Comparison of ENCODE assay signal across 8 cellular contexts in the genomic region with DNA sequence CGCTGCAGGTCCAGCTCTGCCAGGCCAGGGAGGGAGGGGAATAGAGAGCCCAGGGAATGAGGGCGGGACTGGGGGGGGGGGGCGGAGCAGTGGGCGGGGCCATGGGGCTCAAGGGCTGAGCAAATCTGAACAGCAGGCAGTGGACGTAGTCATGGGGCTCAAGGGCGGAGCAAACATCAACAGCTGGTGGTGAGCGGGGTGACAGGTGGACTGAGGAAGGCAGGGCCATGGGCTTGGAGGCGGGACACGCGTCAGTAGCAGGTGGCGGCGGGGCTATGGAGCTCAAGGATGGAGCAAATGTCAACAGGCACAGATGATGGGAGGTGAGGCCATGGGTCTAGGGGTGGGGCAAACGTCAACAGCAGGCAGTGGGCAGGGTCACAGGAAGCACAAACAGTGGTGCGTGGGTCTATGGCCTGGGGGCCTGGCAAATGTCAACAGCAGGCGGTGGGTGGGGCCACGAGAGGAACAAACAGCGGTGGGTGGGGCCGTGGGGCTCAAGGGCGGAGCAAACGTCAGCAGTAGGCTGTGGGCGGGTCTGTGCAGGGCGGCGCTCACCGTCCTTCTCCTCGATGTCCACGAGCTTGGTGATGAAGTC. TPM values are rescaled to one million over a fixed set of nuclear protein-coding genes. Genes with fewer than 3 reads are reported as not detected.
DNase-seq lines count a peak whose midpoint lies in the region; ATAC-seq, FAIRE-seq and TF ChIP-seq lines count a peak whose summit lies in the region.
"Not testable (repeated sequence)": the region's sequence is repeated elsewhere in the genome, so short reads cannot be mapped to it uniquely, and the experiment has no call there.

No MANE protein-coding gene starts in this region.

- in situ Hi-C loops in HepG2 (cut with HindIII; ENCODE audit: extremely low pct_ligation_motif_present, low pct_unique_long_range_greater_than_20kb) = not testable (repeated sequence)

- H3K4me1 ChIP-seq in HepG2 (ENCODE audit: insufficient read depth, low read length) = peaks cover 32% of the 10 kb centered on the region

- not testable (repeated sequence) for H2AFZ ChIP-seq in HepG2 (ENCODE audit: low read length)

- WGBS in HepG2 (ENCODE audit: low lambda C conversion rate) = 12% methylated on average over 12 of the region's 26 CpGs

- BruUV-seq in HepG2 (replicated peaks; lab: Mats Ljungman, UMichigan) = not testable (repeated sequence)

- intact Hi-C loops in HepG2 (cut with micrococcal nuclease; ENCODE audit: unreplicated experiment) = not testable (repeated sequence)

- not testable (repeated sequence) for H3K9me3 ChIP-seq in HepG2 (ENCODE audit: low read length)

- not testable (repeated sequence) for FAIRE-seq in HepG2 (lab: Jason Lieb, UNC)

- H3K27ac ChIP-seq in HepG2 (ENCODE audit: extremely low read length, insufficient read depth, low read length) = not testable (repeated sequence)

- POLR2A ChIA-PET in HepG2 (lab: Yijun Ruan, JAX) = interaction anchor here (0.6 to 0.9 kb wide), 4 partner anchors 17 to 42 kb away, joined by 3 to 4 read pairs (median 3); no protein-coding TSS in a partner anchor

- H3K79me2 ChIP-seq in HepG2 (ENCODE audit: insufficient read depth, low read length) = not testable (repeated sequence)

- not testable (repeated sequence) for H4K20me1 ChIP-seq in HepG2 (ENCODE audit: insufficient read depth, low read length)

- peak; percentile 62 for ATAC-seq in GM19452 (IDR thresholded peaks at IDR 0.05; ENCODE audit: unreplicated experiment)
- ATAC-seq in HG03439 (IDR thresholded peaks at IDR 0.05; ENCODE audit: unreplicated experiment) = peak; percentile 55
- peak; percentile 85 for ATAC-seq in HepG2

- peak; percentile 93 for DNase-seq in Ammon's horn (ENCODE audit: low spot score)
- DNase-seq in NCI-H82 (lab: John Stamatoyannopoulos, UW) = peak; percentile 98
- DNase-seq in activated CD8-positive, alpha-beta memory T cell treated with anti-CD3 and anti-CD28 coated beads for 1 hour (ENCODE audit: extremely low read depth in 1 of 2, low read depth in 1 of 2) = peak; percentile 50 to 70
- DNase-seq in dermis blood vessel endothelial cell = peak; percentile 53
- DNase-seq in HepG2 (ENCODE audit: low spot score) = peak; percentile 96
- peak; percentile 81 for DNase-seq in stimulated activated CD4-positive, alpha-beta T cell treated with anti-CD3 and anti-CD28 coated beads, Interleukin-2, amount 100 ng/mL, for 24 hours

- not testable (repeated sequence) for H3K27me3 ChIP-seq in HepG2 (ENCODE audit: control insufficient read depth in 1 of 2, insufficient read depth in 2 of 2, low read length in 2 of 2)

- CTCF ChIA-PET in HepG2 (lab: Yijun Ruan, JAX; ENCODE audit: low intra/inter-chr PET ratio, low total read pairs) = not testable (repeated sequence)

- peak in 1 of 2 experiments; percentile 29; a peak in 1 of 4 replicates for TF ChIP-seq EP300 in HepG2 (IDR thresholded peaks at IDR 0.05; ENCODE audit: low read depth in 2 of 2, low read length in 2 of 2)
- 0 out of 2 replicates have a peak, but pooled peaks have one; percentile 27 for TF ChIP-seq EP300 in HepG2 (CRISPR knock-in tag; IDR thresholded peaks at IDR 0.05; ENCODE audit: borderline replicate concordance)

- TF ChIP-seq RAD21 in HepG2 (CRISPR knock-in tag; IDR thresholded peaks at IDR 0.05) = not testable (repeated sequence)

- not testable (repeated sequence) for TF ChIP-seq CTCF in HepG2 (CRISPR knock-in tag; IDR thresholded peaks at IDR 0.05)

- peak overlapping the region in 2 of 3 experiments; percentile 19 to 48; a peak in 2 of 6 replicates for H3K4me3 ChIP-seq in HepG2 (replicated peaks in 1 of 3; ENCODE audit: insufficient read depth in 1 of 3, low read depth in 2 of 3, low read length in 3 of 3)

- not testable (repeated sequence) for TF ChIP-seq POLR2A in HepG2 (IDR thresholded peaks at IDR 0.05; ENCODE audit: insufficient read depth in 1 of 2, low read depth in 2 of 2, low read length in 2 of 2)

- H3K36me3 ChIP-seq in HepG2 (replicated peaks in 1 of 2; ENCODE audit: control insufficient read depth in 1 of 2, insufficient read depth in 2 of 2, low read length in 2 of 2) = not testable (repeated sequence)

- H3K9ac ChIP-seq in HepG2 (ENCODE audit: insufficient read depth, low read depth, low read length) = not testable (repeated sequence)

- peak overlapping the region; percentile 45 for H3K4me2 ChIP-seq in HepG2 (ENCODE audit: low read depth, low read length)

RNA-seq across cellular contexts. Expression of gene DBNL, which starts 5.4 kb away (rescaled TPM):
- 153 and 182 TPM in 2 replicates for total RNA-seq in dermis blood vessel endothelial cell
- 35.1 and 35.4 TPM in 2 replicates for total RNA-seq in HepG2 (2016; rRNA removed; fragmentation: Illumina TruSeq; extraction: Trizol)
- 6.3 and 6.7 TPM in 2 replicates for total RNA-seq in HepG2 (2016; cell fraction: cytosol; rRNA removed; fragmentation: Illumina TruSeq; extraction: Trizol; ENCODE audit: low read depth)
- 30.6 and 36.6 TPM in 2 replicates for total RNA-seq in HepG2 (2016; cell fraction: insoluble cytoplasmic fraction; rRNA removed; fragmentation: Illumina TruSeq; extraction: Trizol)
- total RNA-seq in HepG2 (2016; cell fraction: membrane; rRNA removed; fragmentation: Illumina TruSeq; extraction: Trizol) = 14.7 and 15.9 TPM in 2 replicates
- 17.2 and 21.8 TPM in 2 replicates for total RNA-seq in HepG2 (2016; cell fraction: nucleus; rRNA removed; fragmentation: Illumina TruSeq; extraction: Trizol)
- polyA plus RNA-seq in HepG2 (2011; rRNA removed) = 20.8 and 29.0 TPM in 2 replicates
- polyA plus RNA-seq in HepG2 (2011; cell fraction: cytosol; rRNA removed) = 15.5 and 19.5 TPM in 2 replicates
- 72.9 and 82.9 TPM in 2 replicates for polyA plus RNA-seq in HepG2 (2011; cell fraction: nucleus; rRNA removed)
- polyA plus RNA-seq in HepG2 (2012) = 17.6 and 18.9 TPM in 2 replicates
- 5.0 and 5.7 TPM in 2 replicates for polyA plus RNA-seq in HepG2 (2016; cell fraction: cytosol; fragmentation: Illumina TruSeq; extraction: Trizol; ENCODE audit: low read depth)
- 31.8 and 36.6 TPM in 2 replicates for polyA plus RNA-seq in HepG2 (2016; cell fraction: insoluble cytoplasmic fraction; fragmentation: Illumina TruSeq; extraction: Trizol; ENCODE audit: low read depth)
- polyA plus RNA-seq in HepG2 (2016; cell fraction: membrane; fragmentation: Illumina TruSeq; extraction: Trizol; ENCODE audit: low read depth) = 10.1 and 10.8 TPM in 2 replicates
- 26.3 and 34.3 TPM in 2 replicates for polyA plus RNA-seq in HepG2 (2016; cell fraction: nucleus; fragmentation: Illumina TruSeq; extraction: Trizol; ENCODE audit: insufficient read depth, low read depth)
- 51.2 and 89.6 TPM in 2 replicates for polyA minus RNA-seq in HepG2 (2011; rRNA and poly(A)+ RNA removed; ENCODE audit: low replicate concordance)
- 10.0 and 13.2 TPM in 2 replicates for polyA minus RNA-seq in HepG2 (2011; cell fraction: cytosol; rRNA and poly(A)+ RNA removed)
- 31.3 and 34.3 TPM in 2 replicates for polyA minus RNA-seq in HepG2 (2011; cell fraction: nucleus; rRNA and poly(A)+ RNA removed)

RNA-seq across cellular contexts. Expression of gene PGAM2, which starts 26.3 kb away (rescaled TPM):
- total RNA-seq in dermis blood vessel endothelial cell (0.19 and 0.51 TPM in 2 replicates), HepG2 (2016; rRNA removed; fragmentation: Illumina TruSeq; extraction: Trizol) (0.22 TPM in 1 of 2 replicates, not detected in the other)
- not detected in 2 replicates for total RNA-seq in HepG2 (2016; cell fraction: cytosol; rRNA removed; fragmentation: Illumina TruSeq; extraction: Trizol; ENCODE audit: low read depth)
- not detected in 2 replicates for total RNA-seq in HepG2 (2016; cell fraction: insoluble cytoplasmic fraction; rRNA removed; fragmentation: Illumina TruSeq; extraction: Trizol)
- total RNA-seq in HepG2 (2016; cell fraction: membrane; rRNA removed; fragmentation: Illumina TruSeq; extraction: Trizol) = not detected in 2 replicates
- total RNA-seq in HepG2 (2016; cell fraction: nucleus; rRNA removed; fragmentation: Illumina TruSeq; extraction: Trizol) = not detected in 2 replicates
- 0.18 TPM in 1 of 2 replicates, not detected in the other for polyA plus RNA-seq in HepG2 (2011; rRNA removed)
- polyA plus RNA-seq in HepG2 (2011; cell fraction: cytosol; rRNA removed) = 0.13 TPM in 1 of 2 replicates, not detected in the other
- 1.5 and 1.9 TPM in 2 replicates for polyA plus RNA-seq in HepG2 (2011; cell fraction: nucleus; rRNA removed)
- 0.35 and 0.49 TPM in 2 replicates for polyA plus RNA-seq in HepG2 (2012)
- not detected in 2 replicates for polyA plus RNA-seq in HepG2 (2016; cell fraction: cytosol; fragmentation: Illumina TruSeq; extraction: Trizol; ENCODE audit: low read depth)
- polyA plus RNA-seq in HepG2 (2016; cell fraction: insoluble cytoplasmic fraction; fragmentation: Illumina TruSeq; extraction: Trizol; ENCODE audit: low read depth) = not detected in 2 replicates
- not detected in 2 replicates for polyA plus RNA-seq in HepG2 (2016; cell fraction: membrane; fragmentation: Illumina TruSeq; extraction: Trizol; ENCODE audit: low read depth)
- polyA plus RNA-seq in HepG2 (2016; cell fraction: nucleus; fragmentation: Illumina TruSeq; extraction: Trizol; ENCODE audit: insufficient read depth, low read depth) = not detected in 2 replicates
- 0.19 and 0.24 TPM in 2 replicates for polyA minus RNA-seq in HepG2 (2011; rRNA and poly(A)+ RNA removed; ENCODE audit: low replicate concordance)
- polyA minus RNA-seq in HepG2 (2011; cell fraction: cytosol; rRNA and poly(A)+ RNA removed) = not detected in 2 replicates
- polyA minus RNA-seq in HepG2 (2011; cell fraction: nucleus; rRNA and poly(A)+ RNA removed) = 0.62 and 0.90 TPM in 2 replicates

RNA-seq across cellular contexts. Expression of gene SPDYE1, which starts 41.4 kb away (rescaled TPM):
- total RNA-seq in dermis blood vessel endothelial cell (not detected in 2 replicates), HepG2 (2016; rRNA removed; fragmentation: Illumina TruSeq; extraction: Trizol) (not detected in 2 replicates)
- total RNA-seq in HepG2 (2016; cell fraction: cytosol; rRNA removed; fragmentation: Illumina TruSeq; extraction: Trizol; ENCODE audit: low read depth) = not detected in 2 replicates
- not detected in 2 replicates for total RNA-seq in HepG2 (2016; cell fraction: insoluble cytoplasmic fraction; rRNA removed; fragmentation: Illumina TruSeq; extraction: Trizol)
- total RNA-seq in HepG2 (2016; cell fraction: membrane; rRNA removed; fragmentation: Illumina TruSeq; extraction: Trizol) = not detected in 2 replicates
- total RNA-seq in HepG2 (2016; cell fraction: nucleus; rRNA removed; fragmentation: Illumina TruSeq; extraction: Trizol) = not detected in 2 replicates
- not detected in 2 replicates for polyA plus RNA-seq in HepG2 (2011; rRNA removed)
- polyA plus RNA-seq in HepG2 (2011; cell fraction: cytosol; rRNA removed) = not detected in 2 replicates
- not detected in 2 replicates for polyA plus RNA-seq in HepG2 (2011; cell fraction: nucleus; rRNA removed)
- 0.07 and 0.23 TPM in 2 replicates for polyA plus RNA-seq in HepG2 (2012)
- not detected in 2 replicates for polyA plus RNA-seq in HepG2 (2016; cell fraction: cytosol; fragmentation: Illumina TruSeq; extraction: Trizol; ENCODE audit: low read depth)
- not detected in 2 replicates for polyA plus RNA-seq in HepG2 (2016; cell fraction: insoluble cytoplasmic fraction; fragmentation: Illumina TruSeq; extraction: Trizol; ENCODE audit: low read depth)
- polyA plus RNA-seq in HepG2 (2016; cell fraction: membrane; fragmentation: Illumina TruSeq; extraction: Trizol; ENCODE audit: low read depth) = not detected in 2 replicates
- 0.19 and 0.36 TPM in 2 replicates for polyA plus RNA-seq in HepG2 (2016; cell fraction: nucleus; fragmentation: Illumina TruSeq; extraction: Trizol; ENCODE audit: insufficient read depth, low read depth)
- not detected in 2 replicates for polyA minus RNA-seq in HepG2 (2011; rRNA and poly(A)+ RNA removed; ENCODE audit: low replicate concordance)
- not detected in 2 replicates for polyA minus RNA-seq in HepG2 (2011; cell fraction: cytosol; rRNA and poly(A)+ RNA removed)
- not detected in 2 replicates for polyA minus RNA-seq in HepG2 (2011; cell fraction: nucleus; rRNA and poly(A)+ RNA removed)

RNA-seq across cellular contexts. Expression of gene POLM, which starts 43.3 kb away (rescaled TPM):
- total RNA-seq in dermis blood vessel endothelial cell (13.9 and 16.2 TPM in 2 replicates), HepG2 (2016; rRNA removed; fragmentation: Illumina TruSeq; extraction: Trizol) (2.4 and 5.2 TPM in 2 replicates)
- 1.4 and 2.1 TPM in 2 replicates for total RNA-seq in HepG2 (2016; cell fraction: cytosol; rRNA removed; fragmentation: Illumina TruSeq; extraction: Trizol; ENCODE audit: low read depth)
- 2.6 and 4.6 TPM in 2 replicates for total RNA-seq in HepG2 (2016; cell fraction: insoluble cytoplasmic fraction; rRNA removed; fragmentation: Illumina TruSeq; extraction: Trizol)
- total RNA-seq in HepG2 (2016; cell fraction: membrane; rRNA removed; fragmentation: Illumina TruSeq; extraction: Trizol) = 2.7 and 2.8 TPM in 2 replicates
- total RNA-seq in HepG2 (2016; cell fraction: nucleus; rRNA removed; fragmentation: Illumina TruSeq; extraction: Trizol) = 7.3 and 9.5 TPM in 2 replicates
- 5.4 and 6.6 TPM in 2 replicates for polyA plus RNA-seq in HepG2 (2011; rRNA removed)
- 2.2 and 3.1 TPM in 2 replicates for polyA plus RNA-seq in HepG2 (2011; cell fraction: cytosol; rRNA removed)
- 30.4 and 31.3 TPM in 2 replicates for polyA plus RNA-seq in HepG2 (2011; cell fraction: nucleus; rRNA removed)
- polyA plus RNA-seq in HepG2 (2012) = 4.0 and 4.2 TPM in 2 replicates
- 1.0 and 1.4 TPM in 2 replicates for polyA plus RNA-seq in HepG2 (2016; cell fraction: cytosol; fragmentation: Illumina TruSeq; extraction: Trizol; ENCODE audit: low read depth)
- polyA plus RNA-seq in HepG2 (2016; cell fraction: insoluble cytoplasmic fraction; fragmentation: Illumina TruSeq; extraction: Trizol; ENCODE audit: low read depth) = 1.9 and 2.4 TPM in 2 replicates
- 1.9 and 2.2 TPM in 2 replicates for polyA plus RNA-seq in HepG2 (2016; cell fraction: membrane; fragmentation: Illumina TruSeq; extraction: Trizol; ENCODE audit: low read depth)
- polyA plus RNA-seq in HepG2 (2016; cell fraction: nucleus; fragmentation: Illumina TruSeq; extraction: Trizol; ENCODE audit: insufficient read depth, low read depth) = 20.1 and 20.6 TPM in 2 replicates
- 11.8 and 14.8 TPM in 2 replicates for polyA minus RNA-seq in HepG2 (2011; rRNA and poly(A)+ RNA removed; ENCODE audit: low replicate concordance)
- polyA minus RNA-seq in HepG2 (2011; cell fraction: cytosol; rRNA and poly(A)+ RNA removed) = 3.9 and 5.2 TPM in 2 replicates
- 17.9 and 18.9 TPM in 2 replicates for polyA minus RNA-seq in HepG2 (2011; cell fraction: nucleus; rRNA and poly(A)+ RNA removed)
